In the genomic region with DNA sequence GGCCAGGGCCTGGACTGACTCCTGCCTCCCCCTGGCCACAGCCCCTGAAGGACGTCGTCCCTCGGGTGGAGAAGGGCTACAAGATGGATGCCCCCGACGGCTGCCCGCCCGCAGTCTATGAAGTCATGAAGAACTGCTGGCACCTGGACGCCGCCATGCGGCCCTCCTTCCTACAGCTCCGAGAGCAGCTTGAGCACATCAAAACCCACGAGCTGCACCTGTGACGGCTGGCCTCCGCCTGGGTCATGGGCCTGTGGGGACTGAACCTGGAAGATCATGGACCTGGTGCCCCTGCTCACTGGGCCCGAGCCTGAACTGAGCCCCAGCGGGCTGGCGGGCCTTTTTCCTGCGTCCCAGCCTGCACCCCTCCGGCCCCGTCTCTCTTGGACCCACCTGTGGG, we compare ENCODE assay signal across 2 cellular contexts.
TF ChIP-seq lines count a peak whose summit lies in the region.

No MANE protein-coding gene starts in this region.

TF ChIP-seq in HCT116, 20 proteins besides CTCF, POLR2A, EP300 and RAD21:
- TF ChIP-seq CBX3 (IDR thresholded peaks at IDR 0.05; ENCODE audit: low read depth) (no peak), TCF7L2 (IDR thresholded peaks at IDR 0.05; ENCODE audit: borderline replicate concordance, extremely low read depth, insufficient read depth, insufficient read length) (no peak), ELF1 (IDR thresholded peaks at IDR 0.05; ENCODE audit: borderline replicate concordance, low read depth) (no peak), JUND (IDR thresholded peaks at IDR 0.05) (no peak), YY1 (IDR thresholded peaks at IDR 0.05; ENCODE audit: extremely low read depth, insufficient replicate concordance, low read depth, low read length) (no peak), EZH2 (IDR thresholded peaks at IDR 0.05) (no peak)
- TF ChIP-seq, protein P1, sequence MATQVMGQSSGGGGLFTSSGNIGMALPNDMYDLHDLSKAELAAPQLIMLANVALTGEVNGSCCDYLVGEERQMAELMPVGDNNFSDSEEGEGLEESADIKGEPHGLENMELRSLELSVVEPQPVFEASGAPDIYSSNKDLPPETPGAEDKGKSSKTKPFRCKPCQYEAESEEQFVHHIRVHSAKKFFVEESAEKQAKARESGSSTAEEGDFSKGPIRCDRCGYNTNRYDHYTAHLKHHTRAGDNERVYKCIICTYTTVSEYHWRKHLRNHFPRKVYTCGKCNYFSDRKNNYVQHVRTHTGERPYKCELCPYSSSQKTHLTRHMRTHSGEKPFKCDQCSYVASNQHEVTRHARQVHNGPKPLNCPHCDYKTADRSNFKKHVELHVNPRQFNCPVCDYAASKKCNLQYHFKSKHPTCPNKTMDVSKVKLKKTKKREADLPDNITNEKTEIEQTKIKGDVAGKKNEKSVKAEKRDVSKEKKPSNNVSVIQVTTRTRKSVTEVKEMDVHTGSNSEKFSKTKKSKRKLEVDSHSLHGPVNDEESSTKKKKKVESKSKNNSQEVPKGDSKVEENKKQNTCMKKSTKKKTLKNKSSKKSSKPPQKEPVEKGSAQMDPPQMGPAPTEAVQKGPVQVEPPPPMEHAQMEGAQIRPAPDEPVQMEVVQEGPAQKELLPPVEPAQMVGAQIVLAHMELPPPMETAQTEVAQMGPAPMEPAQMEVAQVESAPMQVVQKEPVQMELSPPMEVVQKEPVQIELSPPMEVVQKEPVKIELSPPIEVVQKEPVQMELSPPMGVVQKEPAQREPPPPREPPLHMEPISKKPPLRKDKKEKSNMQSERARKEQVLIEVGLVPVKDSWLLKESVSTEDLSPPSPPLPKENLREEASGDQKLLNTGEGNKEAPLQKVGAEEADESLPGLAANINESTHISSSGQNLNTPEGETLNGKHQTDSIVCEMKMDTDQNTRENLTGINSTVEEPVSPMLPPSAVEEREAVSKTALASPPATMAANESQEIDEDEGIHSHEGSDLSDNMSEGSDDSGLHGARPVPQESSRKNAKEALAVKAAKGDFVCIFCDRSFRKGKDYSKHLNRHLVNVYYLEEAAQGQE (IDR thresholded peaks at IDR 0.05; ENCODE audit: low read depth) = no peak
TF ChIP-seq in HCT116: peak in this region for 0.

TF ChIP-seq in endothelial cell of umbilical vein, 7 proteins besides CTCF, POLR2A, EP300 and RAD21:
- no peak for TF ChIP-seq FOS (IDR thresholded peaks at IDR 0.05; ENCODE audit: borderline replicate concordance, insufficient read depth, low read length)
- no peak for TF ChIP-seq EZH2 (IDR thresholded peaks at IDR 0.05; ENCODE audit: borderline replicate concordance, low read depth, low read length, severe bottlenecking)
- no peak for TF ChIP-seq MAX (IDR thresholded peaks at IDR 0.05; ENCODE audit: insufficient read depth, insufficient read length)
- no peak for TF ChIP-seq MYC (IDR thresholded peaks at IDR 0.05; ENCODE audit: low read depth, low read length)
- no peak for TF ChIP-seq JUN (IDR thresholded peaks at IDR 0.05; ENCODE audit: borderline replicate concordance, insufficient read depth, insufficient read length, low read depth)
- no peak for TF ChIP-seq POLR2AphosphoS5 (IDR thresholded peaks at IDR 0.05; ENCODE audit: insufficient read depth, low read depth, low read length)
- TF ChIP-seq GATA2 (IDR thresholded peaks at IDR 0.05; ENCODE audit: insufficient read depth, insufficient read length, low read depth, low read length) = no peak
